In the genomic region with DNA sequence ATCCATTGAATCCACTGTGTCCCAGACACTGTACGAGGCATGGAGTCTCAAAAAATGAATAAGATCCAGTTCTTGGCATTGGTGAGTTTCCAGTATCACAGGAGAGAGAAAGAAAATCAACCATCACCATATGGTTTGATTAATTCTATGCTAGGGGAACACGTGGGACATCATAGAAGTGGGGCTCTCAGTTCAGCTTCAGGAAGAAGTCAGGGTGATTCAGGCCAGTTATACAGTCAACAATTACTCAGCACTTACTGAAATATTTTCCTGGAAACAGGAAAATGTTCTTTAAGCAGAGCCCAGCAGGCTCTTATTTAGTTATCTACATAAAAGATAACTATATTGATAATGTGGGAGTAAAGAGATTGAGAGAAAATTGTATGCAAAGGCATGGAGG, we compare ENCODE assay signal across 27 cellular contexts.
"Had no signal": no experiment of that assay in that cellular context is flagged by ENCODE, and none has a peak within 500 bp of the region (broad histone marks: within the 10 kb centered on the region; RNA-seq: fewer than 3 reads in every experiment).

No MANE protein-coding gene starts in this region.

- H3K4me1 ChIP-seq: body of pancreas, esophagus muscularis mucosa, gastrocnemius medialis, heart left ventricle, left ventricle myocardium inferior, prostate gland, transverse colon had no signal

- H3K27ac Mint-ChIP-seq: activated CD4-positive, alpha-beta memory T cell treated with anti-CD3 and anti-CD28 coated beads for 36 hours; activated CD4-positive, alpha-beta T cell treated with anti-CD3 and anti-CD28 coated beads for 36 hours; activated naive CD8-positive, alpha-beta T cell; activated T-helper 1 cell treated with anti-CD3 and anti-CD28 coated beads, Interleukin-12 subunit alpha, Interleukin-12 subunit beta, Interleukin-2, Interleukin-4 antibody, amounts not matched to agents 30 ng/mL and 10 ng/mL and 1 ng/mL, durations not matched to agents 14 hours and 24 hours and 36 hours; memory B cell; naive B cell; neural progenitor cell; stimulated activated naive CD8-positive, alpha-beta T cell treated with anti-CD3 and anti-CD28 coated beads, Interleukin-15, amount 100 ng/mL, for 72 hours; T-helper 1 cell treated with Interleukin-12 subunit alpha and Interleukin-12 subunit beta and Interleukin-4 antibody, amounts not matched to agents 30 μg/mL and 1 μg/mL, for 36 hours had no signal

- H3K36me3 Mint-ChIP-seq: activated CD4-positive, alpha-beta memory T cell treated with anti-CD3 and anti-CD28 coated beads for 36 hours; activated naive CD8-positive, alpha-beta T cell; memory B cell; naive B cell; neural progenitor cell had no signal

- H3K9me3 ChIP-seq: body of pancreas, gastrocnemius medialis, heart left ventricle, left ventricle myocardium inferior, mucosa of descending colon, prostate gland, suprapubic skin, transverse colon had no signal

- H2AFZ ChIP-seq: neural progenitor cell had no signal

- H3K36me3 ChIP-seq: esophagus muscularis mucosa, gastrocnemius medialis, heart left ventricle, left ventricle myocardium inferior, neural progenitor cell, prostate gland, suprapubic skin, transverse colon had no signal

- H3K9ac ChIP-seq: neural progenitor cell had no signal

- DNase-seq: activated CD4-positive, alpha-beta memory T cell treated with anti-CD3 and anti-CD28 coated beads for 36 hours; activated CD4-positive, alpha-beta T cell treated with anti-CD3 and anti-CD28 coated beads for 36 hours; activated gamma-delta T cell treated with Interleukin-2 at 50 U/mL for 16 hours; activated T-cell treated with anti-CD3 and anti-CD28 coated beads for 4 hours; amniotic stem cell; body of pancreas; gastrocnemius medialis; heart left ventricle; left ventricle myocardium inferior; mucosa of descending colon; naive B cell; right cardiac atrium; small intestine; stimulated activated CD4-positive, alpha-beta T cell treated with anti-CD3 and anti-CD28 coated beads, Interleukin-15, amount 100 ng/mL, for 24 hours; stimulated activated CD4-positive, alpha-beta T cell treated with anti-CD3 and anti-CD28 coated beads, Interleukin-2, amount 100 ng/mL, for 48 hours; stimulated activated naive CD8-positive, alpha-beta T cell treated with anti-CD3 and anti-CD28 coated beads, Interleukin-15, amount 100 ng/mL, for 72 hours; transverse colon had no signal

- H3K27me3 Mint-ChIP-seq: activated CD4-positive, alpha-beta memory T cell treated with anti-CD3 and anti-CD28 coated beads for 36 hours; activated CD4-positive, alpha-beta T cell treated with anti-CD3 and anti-CD28 coated beads for 36 hours; activated naive CD8-positive, alpha-beta T cell; central memory CD8-positive, alpha-beta T cell; memory B cell; naive B cell; stimulated activated naive CD8-positive, alpha-beta T cell treated with anti-CD3 and anti-CD28 coated beads, Interleukin-15, amount 100 ng/mL, for 72 hours had no signal

- H3K27ac ChIP-seq: body of pancreas, coronary artery, esophagus muscularis mucosa, gastrocnemius medialis, heart left ventricle, left ventricle myocardium inferior, neural progenitor cell, prostate gland, suprapubic skin, transverse colon had no signal

- H3K27me3 ChIP-seq: body of pancreas, esophagus muscularis mucosa, gastrocnemius medialis, heart left ventricle, neural progenitor cell, suprapubic skin, transverse colon had no signal

- ATAC-seq: activated CD4-positive, alpha-beta T cell treated with anti-CD3 and anti-CD28 coated beads for 36 hours; body of pancreas; gastrocnemius medialis; heart left ventricle; mucosa of descending colon; right cardiac atrium; stimulated activated naive CD8-positive, alpha-beta T cell treated with anti-CD3 and anti-CD28 coated beads, Interleukin-15, amount 100 ng/mL, for 72 hours had no signal

- H3K4me3 ChIP-seq: body of pancreas, coronary artery, esophagus muscularis mucosa, gastrocnemius medialis, heart left ventricle, left ventricle myocardium inferior, mucosa of descending colon, neural progenitor cell, prostate gland, suprapubic skin, transverse colon had no signal

- H3K4me3 Mint-ChIP-seq: activated CD4-positive, alpha-beta memory T cell treated with anti-CD3 and anti-CD28 coated beads for 36 hours; activated CD4-positive, alpha-beta T cell treated with anti-CD3 and anti-CD28 coated beads for 36 hours; activated naive CD8-positive, alpha-beta T cell; activated T-helper 1 cell treated with anti-CD3 and anti-CD28 coated beads, Interleukin-12 subunit alpha, Interleukin-12 subunit beta, Interleukin-2, Interleukin-4 antibody, amounts not matched to agents 30 ng/mL and 10 ng/mL and 1 ng/mL, durations not matched to agents 14 hours and 24 hours and 36 hours; central memory CD8-positive, alpha-beta T cell; memory B cell; naive B cell; neural progenitor cell; stimulated activated naive CD8-positive, alpha-beta T cell treated with anti-CD3 and anti-CD28 coated beads, Interleukin-15, amount 100 ng/mL, for 72 hours; T-helper 1 cell treated with Interleukin-12 subunit alpha and Interleukin-12 subunit beta and Interleukin-4 antibody, amounts not matched to agents 30 μg/mL and 1 μg/mL, for 36 hours had no signal

- H3K4me1 Mint-ChIP-seq: activated CD4-positive, alpha-beta T cell treated with anti-CD3 and anti-CD28 coated beads for 36 hours; central memory CD8-positive, alpha-beta T cell; memory B cell; naive B cell; neural progenitor cell; stimulated activated naive CD8-positive, alpha-beta T cell treated with anti-CD3 and anti-CD28 coated beads, Interleukin-15, amount 100 ng/mL, for 72 hours had no signal

- H3K4me2 ChIP-seq: neural progenitor cell had no signal
